Comparison of ENCODE assay signal across 15 cellular contexts in genomic region chr2:28354920-28355520, GRCh38. TPM values are rescaled to one million over a fixed set of nuclear protein-coding genes. Genes with fewer than 3 reads are reported as not detected.
DNase-seq lines count a peak whose midpoint lies in the region; ATAC-seq, FAIRE-seq and TF ChIP-seq lines count a peak whose summit lies in the region.
"Had no signal": no experiment of that assay in that cellular context is flagged by ENCODE, and none has a peak within 500 bp of the region (broad histone marks: within the 10 kb centered on the region; RNA-seq: fewer than 3 reads in every experiment).

No MANE protein-coding gene starts in this region.

- H3K4me1 ChIP-seq in CD8-positive, alpha-beta memory T cell (ENCODE audit: insufficient read depth, low read length) = peaks cover 32% of the 10 kb centered on the region
- peaks cover 12 to 14% of the 10 kb centered on the region in 2 donors for H3K4me1 ChIP-seq in kidney (ENCODE audit: control insufficient read depth in 1 of 2, insufficient read depth in 1 of 2, low read depth in 1 of 2, low read length in 2 of 2)
- H3K4me1 ChIP-seq in spleen = peaks cover 21 to 47% (median 38%) of the 10 kb centered on the region in 6 donors

- H3K36me3 ChIP-seq in CD8-positive, alpha-beta memory T cell (ENCODE audit: insufficient read depth, low read length) = no peaks in the 10 kb centered on the region
- H3K36me3 ChIP-seq in kidney (ENCODE audit: control insufficient read depth in 1 of 2, insufficient read depth in 2 of 2, low read length in 2 of 2) (no peaks in the 10 kb centered on the region), spleen (no peaks in the 10 kb centered on the region)

- intact Hi-C loops in kidney (cut with DNase I) = no loop called here
- intact Hi-C loops in spleen (cut with DNase I; ENCODE audit: low total_unique reads) = no loop called here

- H3K4me3 ChIP-seq in CD8-positive, alpha-beta memory T cell (ENCODE audit: low read length) = no peak overlapping the region
- H3K4me3 ChIP-seq in kidney (ENCODE audit: low read length in 2 of 2) (no peak overlapping the region), spleen (no peak overlapping the region)

- H3K4me1 Mint-ChIP-seq in CD8-positive, alpha-beta memory T cell = peaks cover 30 to 43% (median 34%) of the 10 kb centered on the region in 3 donors
- H3K4me1 Mint-ChIP-seq in T-helper 17 cell = peaks cover 25% of the 10 kb centered on the region

- H3K27me3 Mint-ChIP-seq in CD8-positive, alpha-beta memory T cell = peaks cover 0 to 5% of the 10 kb centered on the region in 2 donors
- H3K27me3 Mint-ChIP-seq in T-helper 17 cell = no peaks in the 10 kb centered on the region
- H3K27me3 Mint-ChIP-seq: progenitor cell of endocrine pancreas; stimulated activated naive CD8-positive, alpha-beta T cell treated with anti-CD3 and anti-CD28 coated beads, Interleukin-15, amount 100 ng/mL, for 72 hours had no signal

- POLR2A ChIA-PET in CD8-positive, alpha-beta memory T cell (lab: Charles Lee) = no interaction called here

- H3K27me3 ChIP-seq in CD8-positive, alpha-beta memory T cell (ENCODE audit: insufficient read depth, low read length, poor library complexity, severe bottlenecking) = no peaks in the 10 kb centered on the region
- H3K27me3 ChIP-seq in spleen (replicated peaks in 1 of 7) = no peaks in the 10 kb centered on the region

- H3K4me3 Mint-ChIP-seq in CD8-positive, alpha-beta memory T cell = peak overlapping the region in 1 of 7 donors; percentile 56
- no peak overlapping the region for H3K4me3 Mint-ChIP-seq in T-helper 17 cell
- H3K4me3 Mint-ChIP-seq: stimulated activated naive CD8-positive, alpha-beta T cell treated with anti-CD3 and anti-CD28 coated beads, Interleukin-15, amount 100 ng/mL, for 72 hours had no signal

- FAIRE-seq in kidney (lab: Jason Lieb, UNC) = no peak

- DNase-seq in CD8-positive, alpha-beta memory T cell = no peak
- no peak for DNase-seq in T-helper 17 cell
- DNase-seq in kidney = peak; percentile 69
- DNase-seq in spleen = peak; percentile 43
- no peak for DNase-seq in AML-193 (lab: John Stamatoyannopoulos, UW)
- DNase-seq in anterior cingulate cortex (lab: John Stamatoyannopoulos, UW) = no peak
- DNase-seq: activated CD4-positive, alpha-beta T cell treated with anti-CD3 and anti-CD28 coated beads for 1 hour; activated effector memory CD4-positive, alpha-beta T cell treated with Interleukin-2 at 50 U/mL for 16 hours; COR-L47; mammary epithelial cell; NCI-H2029; stimulated activated naive CD8-positive, alpha-beta T cell treated with anti-CD3 and anti-CD28 coated beads, Interleukin-15, amount 100 ng/mL, for 72 hours had no signal

- H3K27ac Mint-ChIP-seq in CD8-positive, alpha-beta memory T cell = peak overlapping the region in 7 of 8 donors; percentile 42 to 97 (median 83)
- peak overlapping the region; percentile 9 for H3K27ac Mint-ChIP-seq in T-helper 17 cell

- H3K9me3 Mint-ChIP-seq in CD8-positive, alpha-beta memory T cell = peaks cover 0 to 2% (median 0%) of the 10 kb centered on the region in 5 donors
- H3K9me3 Mint-ChIP-seq: stimulated activated naive CD8-positive, alpha-beta T cell treated with anti-CD3 and anti-CD28 coated beads, Interleukin-15, amount 100 ng/mL, for 72 hours had no signal

- no peak overlapping the region for H3K9ac ChIP-seq in kidney (ENCODE audit: low read length in 2 of 2)

- H3K36me3 Mint-ChIP-seq in CD8-positive, alpha-beta memory T cell = no peaks in the 10 kb centered on the region
- peaks cover 2% of the 10 kb centered on the region for H3K36me3 Mint-ChIP-seq in T-helper 17 cell (ENCODE audit: low read depth)

- CTCF ChIA-PET in CD8-positive, alpha-beta memory T cell (lab: Charles Lee) = interaction anchor here (0.9 kb wide), 1 partner anchor 66 kb away, joined by 3 read pairs; no protein-coding TSS in a partner anchor

- TF ChIP-seq POLR2A in spleen (IDR thresholded peaks at IDR 0.05) = no peak

- H3K27ac ChIP-seq in CD8-positive, alpha-beta memory T cell (ENCODE audit: low read depth, low read length) = no peak overlapping the region
- H3K27ac ChIP-seq in kidney (ENCODE audit: low read depth in 2 of 2, low read length in 2 of 2) (no peak overlapping the region), spleen (peak overlapping the region in 5 of 8 donors; percentile 70 to 80 (median 75))
- H3K27ac ChIP-seq: epithelial cell of prostate had no signal

- ATAC-seq in T-helper 17 cell (no peak), HG03280 (IDR thresholded peaks at IDR 0.05; ENCODE audit: unreplicated experiment) (no peak)
- ATAC-seq: stimulated activated naive CD8-positive, alpha-beta T cell treated with anti-CD3 and anti-CD28 coated beads, Interleukin-15, amount 100 ng/mL, for 72 hours had no signal

- no peaks in the 10 kb centered on the region for H3K9me3 ChIP-seq in CD8-positive, alpha-beta memory T cell (ENCODE audit: low read length)
- H3K9me3 ChIP-seq in T-helper 17 cell (ENCODE audit: control insufficient read depth, low read length, poor library complexity, severe bottlenecking) (no peaks in the 10 kb centered on the region), kidney (ENCODE audit: control insufficient read depth in 1 of 2, low read length in 2 of 2) (no peaks in the 10 kb centered on the region), spleen (no peaks in the 10 kb centered on the region)

- WGBS in spleen, 5 donors = 87 to 94% (median 91%) methylated on average over 9 to 10 of the region's 10 CpGs

- TF ChIP-seq CTCF in kidney (IDR thresholded peaks at IDR 0.05; ENCODE audit: borderline replicate concordance, extremely low read depth, insufficient read depth) = no peak
- TF ChIP-seq CTCF in spleen (IDR thresholded peaks at IDR 0.05 in 8 of 11, conservative IDR thresholded peaks at IDR 0.05 in 3 of 11) = no peak

RNA-seq across cellular contexts. Expression of gene FOSL2, which starts 37.6 kb away (rescaled TPM):
- 10 to 100 TPM; 46.2 to 47.3 TPM for total RNA-seq in CD8-positive, alpha-beta memory T cell
- 14.1 TPM for polyA plus RNA-seq in CD8-positive, alpha-beta memory T cell
- total RNA-seq in T-helper 17 cell (100 to 1,000 TPM; 114 to 153 TPM), kidney (149 TPM), spleen (100 to 1,000 TPM in 3 of 7 donors, 10 to 100 TPM in 4; 53.0 to 134 (median 97.1) TPM)
- polyA plus RNA-seq in kidney (ENCODE audit: insufficient read depth, low read depth, low replicate concordance) (20.6 TPM), spleen (10 to 100 TPM in 1 of 3 donors, 1 to 10 TPM in 2; 3.2 to 14.8 (median 4.7) TPM)

Comparison
In these comparisons a context has a peak if more than half of its experiments do, and no peak if none do; other contexts are left out.
1. DNase-seq: peak in kidney (single experiment) and spleen (single experiment); none in CD8-positive, alpha-beta memory T cell (0 of 5), T-helper 17 cell (0 of 3), AML-193 (0 of 2) and anterior cingulate cortex (0 of 58).
2. H3K27ac ChIP-seq: peak in spleen (5 of 8); none in CD8-positive, alpha-beta memory T cell (single experiment) and kidney (0 of 2).